Comparison of ENCODE assay signal across 14 cellular contexts in the genomic region with DNA sequence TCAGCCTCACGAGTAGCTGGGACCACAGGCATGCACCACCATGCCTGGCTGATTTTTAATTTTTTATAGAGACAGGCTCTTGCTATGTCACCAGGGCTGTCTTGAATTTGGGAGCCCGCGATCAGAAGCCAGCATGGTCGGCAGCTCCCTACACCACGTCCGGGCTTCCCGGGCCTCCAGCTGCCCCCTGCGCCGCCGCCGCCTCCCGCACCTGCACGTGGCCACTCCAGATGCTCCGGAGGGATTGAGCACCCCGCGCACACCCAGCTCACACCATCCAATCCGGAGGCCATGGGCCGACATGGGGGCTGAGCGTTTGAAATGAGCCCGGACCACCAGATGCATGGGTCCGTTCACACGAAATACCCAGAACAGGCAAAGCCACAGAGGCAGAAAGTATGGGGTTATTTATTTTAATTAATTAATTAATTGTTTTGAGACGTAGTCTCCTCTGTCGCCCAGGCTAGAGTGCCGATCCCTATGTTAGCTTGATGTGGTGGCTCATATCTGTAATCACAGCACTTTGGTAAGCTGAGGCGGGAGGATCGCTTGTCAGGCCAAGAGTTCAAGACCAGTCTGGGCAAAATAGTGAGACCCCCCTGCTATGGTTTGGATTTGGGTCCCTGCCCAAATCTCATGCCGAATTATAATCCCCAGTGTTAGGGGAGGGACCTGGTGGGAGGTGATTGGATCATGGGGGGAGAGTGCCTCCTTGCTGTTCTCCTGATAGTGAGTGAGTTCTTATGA.
"Had no signal": no experiment of that assay in that cellular context is flagged by ENCODE, and none has a peak within 500 bp of the region (broad histone marks: within the 10 kb centered on the region; RNA-seq: fewer than 3 reads in every experiment).

No MANE protein-coding gene starts in this region.

- H3K9me3 ChIP-seq: esophagus squamous epithelium, pancreas, tibial artery had no signal

- H3K27ac ChIP-seq: esophagus squamous epithelium, hepatocyte, pancreas, tibial artery had no signal

- ATAC-seq: activated T-cell treated with anti-CD3 and anti-CD28 coated beads, Interleukin-2, amount 50 U/mL, for 4 hours; stimulated activated naive B cell treated with anti-CD40 and anti-IgM and Interleukin-4, amounts not matched to agents 10 μg/mL and 1 μg/mL and 100 μg/mL, for 72 hours had no signal

- H3K9me3 Mint-ChIP-seq: activated CD4-positive, alpha-beta memory T cell treated with anti-CD3 and anti-CD28 coated beads, Interleukin-2, amount 10 ng/mL, durations not matched to agents 7 days and 5 days; activated naive CD4-positive, alpha-beta T cell treated with anti-CD3 and anti-CD28 coated beads, Interleukin-2, amount 50 U/mL, for 24 hours; activated T-cell treated with anti-CD3 and anti-CD28 coated beads, Interleukin-2, amount 50 U/mL, for 4 hours had no signal

- H3K36me3 ChIP-seq: esophagus squamous epithelium, pancreas, tibial artery had no signal

- DNase-seq: activated CD4-positive, alpha-beta memory T cell treated with anti-CD3 and anti-CD28 coated beads, Interleukin-2, amount 10 ng/mL, durations not matched to agents 7 days and 5 days; activated CD4-positive, alpha-beta T cell treated with anti-CD3 and anti-CD28 coated beads for 1 hour; activated effector memory CD4-positive, alpha-beta T cell treated with anti-CD3 and anti-CD28 coated beads, Interleukin-2, amount 50 U/mL, for 16 hours; activated T-cell treated with anti-CD3 and anti-CD28 coated beads, Interleukin-2, amount 50 U/mL, for 4 hours; esophagus squamous epithelium; mesendoderm; stimulated activated CD4-positive, alpha-beta T cell treated with anti-CD3 and anti-CD28 coated beads, Interleukin-4, amount 100 ng/mL, for 1 hour; stimulated activated naive B cell treated with anti-CD40 and anti-IgM and Interleukin-4, amounts not matched to agents 10 μg/mL and 1 μg/mL and 100 μg/mL, for 72 hours; T1000 had no signal

- H3K36me3 Mint-ChIP-seq: activated naive CD4-positive, alpha-beta T cell treated with anti-CD3 and anti-CD28 coated beads, Interleukin-2, amount 50 U/mL, for 24 hours had no signal

- H3K27ac Mint-ChIP-seq: activated CD4-positive, alpha-beta memory T cell treated with anti-CD3 and anti-CD28 coated beads, Interleukin-2, amount 10 ng/mL, durations not matched to agents 7 days and 5 days; activated naive CD4-positive, alpha-beta T cell treated with anti-CD3 and anti-CD28 coated beads, Interleukin-2, amount 50 U/mL, for 24 hours; stimulated activated naive B cell treated with anti-CD40 and anti-IgM and Interleukin-4, amounts not matched to agents 10 μg/mL and 1 μg/mL and 100 μg/mL, for 72 hours had no signal

- H3K27me3 Mint-ChIP-seq: activated naive CD4-positive, alpha-beta T cell treated with anti-CD3 and anti-CD28 coated beads, Interleukin-2, amount 50 U/mL, for 24 hours had no signal

- H3K4me3 ChIP-seq: esophagus squamous epithelium, hepatocyte, pancreas, tibial artery had no signal

- H3K4me3 Mint-ChIP-seq: activated CD4-positive, alpha-beta memory T cell treated with anti-CD3 and anti-CD28 coated beads, Interleukin-2, amount 10 ng/mL, durations not matched to agents 7 days and 5 days; activated naive CD4-positive, alpha-beta T cell treated with anti-CD3 and anti-CD28 coated beads, Interleukin-2, amount 50 U/mL, for 24 hours; activated T-cell treated with anti-CD3 and anti-CD28 coated beads, Interleukin-2, amount 50 U/mL, for 4 hours; stimulated activated naive B cell treated with anti-CD40 and anti-IgM and Interleukin-4, amounts not matched to agents 10 μg/mL and 1 μg/mL and 100 μg/mL, for 72 hours had no signal

- H3K4me1 Mint-ChIP-seq: activated CD4-positive, alpha-beta memory T cell treated with anti-CD3 and anti-CD28 coated beads, Interleukin-2, amount 10 ng/mL, durations not matched to agents 7 days and 5 days; activated naive CD4-positive, alpha-beta T cell treated with anti-CD3 and anti-CD28 coated beads, Interleukin-2, amount 50 U/mL, for 24 hours had no signal

- H3K27me3 ChIP-seq: pancreas, tibial artery had no signal

- H3K4me1 ChIP-seq: esophagus squamous epithelium, tibial artery had no signal

- FAIRE-seq: colon, pancreas had no signal

- H3K79me2 ChIP-seq: hepatocyte had no signal
